9 cellular contexts compared by ENCODE assay signal in the genomic region with DNA sequence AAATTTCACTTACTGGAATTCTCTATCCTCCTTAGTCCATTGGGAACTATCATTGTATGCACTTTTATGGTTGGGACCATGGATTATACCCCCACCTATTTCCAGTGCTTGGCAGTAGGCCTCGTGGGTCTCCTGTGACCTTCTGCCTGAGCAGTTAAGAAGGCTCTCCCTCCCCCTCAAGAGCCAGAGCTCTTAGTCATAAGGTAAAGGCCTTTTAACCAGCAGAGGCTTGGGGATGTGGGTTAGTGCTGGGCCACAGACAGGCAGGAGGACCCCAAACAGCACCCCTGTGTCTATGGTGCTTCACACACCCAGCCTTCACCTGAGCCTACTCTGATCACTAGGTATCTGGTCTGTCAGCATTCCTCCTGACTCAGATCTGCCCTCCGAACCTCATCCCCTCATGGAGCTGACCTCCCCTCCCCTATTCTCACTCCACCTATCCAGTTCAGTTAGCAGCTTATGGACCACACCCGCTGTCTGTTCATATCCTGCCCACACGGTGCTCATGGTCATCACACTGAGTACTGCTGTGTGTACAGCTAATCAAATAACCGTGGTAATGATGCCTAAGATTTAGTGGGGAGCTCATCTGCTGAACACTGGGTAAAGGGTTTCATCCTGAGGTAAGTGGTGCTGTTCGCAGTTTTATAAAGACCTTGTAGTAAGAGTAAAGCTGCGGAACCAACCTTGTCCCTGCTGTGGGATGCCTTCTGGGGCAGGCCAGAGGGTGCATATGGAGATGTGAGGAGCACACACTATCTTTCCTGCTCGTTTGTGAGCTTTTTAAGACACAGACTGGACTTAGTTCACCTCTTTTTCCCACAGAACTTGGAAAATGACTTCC. TPM values are rescaled to one million over a fixed set of nuclear protein-coding genes. Genes with fewer than 3 reads are reported as not detected.
DNase-seq lines count a peak whose midpoint lies in the region; ATAC-seq and TF ChIP-seq lines count a peak whose summit lies in the region.
"Had no signal": no experiment of that assay in that cellular context is flagged by ENCODE, and none has a peak within 500 bp of the region (broad histone marks: within the 10 kb centered on the region; RNA-seq: fewer than 3 reads in every experiment).

No MANE protein-coding gene starts in this region.

- no peak overlapping the region for H3K4me3 ChIP-seq in SK-N-SH (ENCODE audit: low read depth in 2 of 2, low read length in 1 of 2)
- H3K4me3 ChIP-seq in MG63 = no peak overlapping the region

- H3K79me2 ChIP-seq in SK-N-SH (ENCODE audit: insufficient read depth) = no peaks in the 10 kb centered on the region

- no peaks in the 10 kb centered on the region for H3F3A ChIP-seq in SK-N-SH (replicated peaks; ENCODE audit: insufficient read depth)

- ATAC-seq in SK-N-SH treated with all-trans-retinoic acid at 6 μM for 48 hours = peak; percentile 15; the same call in 2 of the 3 replicates
- ATAC-seq in stimulated activated memory B cell treated with anti-CD40 and anti-IgM and Interleukin-4, amounts not matched to agents 10 μg/mL and 1 μg/mL and 100 μg/mL, for 72 hours = peak; percentile 39

- no peak overlapping the region for H2AFZ ChIP-seq in SK-N-SH (ENCODE audit: low read depth)

- H3K4me1 Mint-ChIP-seq in T-helper 2 cell treated with Interferon-gamma antibody and Interleukin-4, amounts not matched to agents 5 μg/mL and 100 μg/mL, for 36 hours (ENCODE audit: low read depth) = peaks cover 6% of the 10 kb centered on the region
- H3K4me1 Mint-ChIP-seq in stimulated activated memory B cell treated with anti-CD40 and anti-IgM and Interleukin-4, amounts not matched to agents 10 μg/mL and 1 μg/mL and 100 μg/mL, for 72 hours = peaks cover 14% of the 10 kb centered on the region

- H3K9me2 ChIP-seq in SK-N-SH = no peaks in the 10 kb centered on the region

- no peak overlapping the region for H3K4me2 ChIP-seq in SK-N-SH

- peak overlapping the region; percentile 62 for H3K27ac Mint-ChIP-seq in T-helper 2 cell treated with Interferon-gamma antibody and Interleukin-4, amounts not matched to agents 5 μg/mL and 100 μg/mL, for 36 hours
- H3K27ac Mint-ChIP-seq in stimulated activated memory B cell treated with anti-CD40 and anti-IgM and Interleukin-4, amounts not matched to agents 10 μg/mL and 1 μg/mL and 100 μg/mL, for 72 hours = peak overlapping the region; percentile 77
- H3K27ac Mint-ChIP-seq: activated naive CD4-positive, alpha-beta T cell treated with anti-CD3 and anti-CD28 coated beads, Interleukin-2, amount 10 ng/mL, durations not matched to agents 7 days and 5 days had no signal

- POLR2A ChIA-PET in SK-N-SH (lab: Yijun Ruan, JAX) = no interaction called here

- no peak overlapping the region for H3K4me3 Mint-ChIP-seq in T-helper 2 cell treated with Interferon-gamma antibody and Interleukin-4, amounts not matched to agents 5 μg/mL and 100 μg/mL, for 36 hours
- no peak overlapping the region for H3K4me3 Mint-ChIP-seq in stimulated activated memory B cell treated with anti-CD40 and anti-IgM and Interleukin-4, amounts not matched to agents 10 μg/mL and 1 μg/mL and 100 μg/mL, for 72 hours
- H3K4me3 Mint-ChIP-seq: activated naive CD4-positive, alpha-beta T cell treated with anti-CD3 and anti-CD28 coated beads, Interleukin-2, amount 10 ng/mL, durations not matched to agents 7 days and 5 days had no signal

- H3K36me3 Mint-ChIP-seq in T-helper 2 cell treated with Interferon-gamma antibody and Interleukin-4, amounts not matched to agents 5 μg/mL and 100 μg/mL, for 36 hours (ENCODE audit: low read depth) = peaks cover 15% of the 10 kb centered on the region
- H3K36me3 Mint-ChIP-seq in stimulated activated memory B cell treated with anti-CD40 and anti-IgM and Interleukin-4, amounts not matched to agents 10 μg/mL and 1 μg/mL and 100 μg/mL, for 72 hours = peaks cover 38% of the 10 kb centered on the region

- H4K20me1 ChIP-seq in SK-N-SH (ENCODE audit: insufficient read depth) = no peaks in the 10 kb centered on the region

- WGBS in SK-N-SH (ENCODE audit: low lambda C conversion rate) = 76% methylated on average over 7 of the region's 8 CpGs

- no peak overlapping the region for H3K9ac ChIP-seq in SK-N-SH

- no peaks in the 10 kb centered on the region for H3K27me3 Mint-ChIP-seq in T-helper 2 cell treated with Interferon-gamma antibody and Interleukin-4, amounts not matched to agents 5 μg/mL and 100 μg/mL, for 36 hours (ENCODE audit: low read depth)
- H3K27me3 Mint-ChIP-seq in stimulated activated memory B cell treated with anti-CD40 and anti-IgM and Interleukin-4, amounts not matched to agents 10 μg/mL and 1 μg/mL and 100 μg/mL, for 72 hours = no peaks in the 10 kb centered on the region
- H3K27me3 Mint-ChIP-seq: activated naive CD4-positive, alpha-beta T cell treated with anti-CD3 and anti-CD28 coated beads, Interleukin-2, amount 10 ng/mL, durations not matched to agents 7 days and 5 days had no signal

- CTCF ChIA-PET in SK-N-SH (lab: Yijun Ruan, JAX) = interaction anchor here (0.6 to 2.6 kb wide), 42 partner anchors 9 to 835 kb away, joined by 3 to 16 read pairs (median 4); a partner anchor contains a TSS

- TF ChIP-seq EP300 in SK-N-SH (IDR thresholded peaks at IDR 0.05; ENCODE audit: borderline replicate concordance in 1 of 2, low read depth in 1 of 2, low read length in 1 of 2) = no peak

- no peaks in the 10 kb centered on the region for H3K4me1 ChIP-seq in SK-N-SH (ENCODE audit: control insufficient read depth in 1 of 2, insufficient read depth in 2 of 2, low read depth in 1 of 2, low read length in 1 of 2)

- H3K27ac ChIP-seq in SK-N-SH (ENCODE audit: low read depth in 2 of 2, low read length in 1 of 2) = no peak overlapping the region; a peak in 1 of 4 replicates

- no peaks in the 10 kb centered on the region for H3K27me3 ChIP-seq in SK-N-SH (ENCODE audit: insufficient read depth)
- H3K27me3 ChIP-seq in MG63 = no peaks in the 10 kb centered on the region

- H3K9me3 ChIP-seq in SK-N-SH = no peaks in the 10 kb centered on the region
- no peaks in the 10 kb centered on the region for H3K9me3 ChIP-seq in MG63

- no peak for TF ChIP-seq RAD21 in SK-N-SH (IDR thresholded peaks at IDR 0.05; ENCODE audit: low read length)

- no peak for TF ChIP-seq POLR2A in erythroblast (IDR thresholded peaks at IDR 0.05; ENCODE audit: low read length)

- DNase-seq in SK-N-SH (no peak), erythroblast (lab: John Stamatoyannopoulos, UW) (peak; percentile 58 to 62), MG63 (no peak), NCI-H2107 (lab: John Stamatoyannopoulos, UW) (no peak), NCI-H2171 (lab: John Stamatoyannopoulos, UW) (no peak)
- DNase-seq in T-helper 2 cell treated with Interferon-gamma antibody and Interleukin-4, amounts not matched to agents 5 μg/mL and 100 μg/mL, for 36 hours (ENCODE audit: low spot score) = no peak

- H3K36me3 ChIP-seq in SK-N-SH (replicated peaks in 1 of 2; ENCODE audit: control insufficient read depth in 1 of 2, insufficient read depth in 2 of 2, low read length in 1 of 2) (peaks cover 12 to 22% of the 10 kb centered on the region in 2 experiments), MG63 (peaks cover 5% of the 10 kb centered on the region)

- no peaks in the 10 kb centered on the region for H3K9me3 Mint-ChIP-seq in T-helper 2 cell treated with Interferon-gamma antibody and Interleukin-4, amounts not matched to agents 5 μg/mL and 100 μg/mL, for 36 hours
- no peaks in the 10 kb centered on the region for H3K9me3 Mint-ChIP-seq in stimulated activated memory B cell treated with anti-CD40 and anti-IgM and Interleukin-4, amounts not matched to agents 10 μg/mL and 1 μg/mL and 100 μg/mL, for 72 hours
- H3K9me3 Mint-ChIP-seq: activated naive CD4-positive, alpha-beta T cell treated with anti-CD3 and anti-CD28 coated beads, Interleukin-2, amount 10 ng/mL, durations not matched to agents 7 days and 5 days had no signal

- TF ChIP-seq CTCF in SK-N-SH (IDR thresholded peaks at IDR 0.05) = no peak

TF ChIP-seq in SK-N-SH treated with all-trans-retinoic acid at 6 μM for 48 hours, 23 proteins besides CTCF, POLR2A, EP300 and RAD21 (continues in another document):
- TF ChIP-seq ISL1 (CRISPR knock-in tag; IDR thresholded peaks at IDR 0.05) = no peak

TF ChIP-seq in SK-N-SH, 30 proteins besides CTCF, POLR2A, EP300 and RAD21:
- TF ChIP-seq EZH2phosphoT487 (IDR thresholded peaks at IDR 0.05; ENCODE audit: borderline replicate concordance, low read depth) (no peak), RFX5 (IDR thresholded peaks at IDR 0.05; ENCODE audit: low read length) (no peak)

RNA-seq across cellular contexts. Expression of a gene that starts 40.9 kb away (rescaled TPM):
- polyA plus RNA-seq in SK-N-SH (2012; rRNA removed) = 47.0 and 55.2 TPM in 2 replicates
- 40.2 and 48.3 TPM in 2 replicates for polyA plus RNA-seq in SK-N-SH (2012; cell fraction: cytosol; rRNA removed)
- 24.7 and 31.3 TPM in 2 replicates for polyA plus RNA-seq in SK-N-SH (2012; cell fraction: nucleus; rRNA removed)
- total RNA-seq in MG63 (2014; rRNA removed; shearing (Covaris generic); ENCODE audit: low replicate concordance) = 21.0 and 30.4 TPM in 2 replicates

RNA-seq across cellular contexts. Expression of a gene that starts 41.1 kb away (rescaled TPM):
- 23.9 and 31.8 TPM in 2 replicates for polyA plus RNA-seq in SK-N-SH (2012; rRNA removed)
- polyA plus RNA-seq in SK-N-SH (2012; cell fraction: cytosol; rRNA removed) = 34.3 and 51.1 TPM in 2 replicates
- polyA plus RNA-seq in SK-N-SH (2012; cell fraction: nucleus; rRNA removed) = 15.1 and 15.6 TPM in 2 replicates
- total RNA-seq in MG63 (2014; rRNA removed; shearing (Covaris generic); ENCODE audit: low replicate concordance) = 0.53 and 0.74 TPM in 2 replicates

RNA-seq across cellular contexts. Expression of a gene that starts 57.2 kb away (rescaled TPM):
- polyA plus RNA-seq in SK-N-SH (2012; rRNA removed) = 4.4 and 10.9 TPM in 2 replicates
- 2.7 and 4.3 TPM in 2 replicates for polyA plus RNA-seq in SK-N-SH (2012; cell fraction: cytosol; rRNA removed)
- polyA plus RNA-seq in SK-N-SH (2012; cell fraction: nucleus; rRNA removed) = 29.6 and 47.7 TPM in 2 replicates
- 3.8 and 5.4 TPM in 2 replicates for total RNA-seq in MG63 (2014; rRNA removed; shearing (Covaris generic); ENCODE audit: low replicate concordance)

Comparison
In these comparisons a context has a peak if more than half of its experiments do, and no peak if none do; other contexts are left out.
1. DNase-seq: peak in erythroblast (2 of 2); none in SK-N-SH (single experiment), T-helper 2 cell treated with Interferon-gamma antibody and Interleukin-4, amounts not matched to agents 5 μg/mL and 100 μg/mL, for 36 hours (single experiment), MG63 (single experiment), NCI-H2107 (single experiment) and NCI-H2171 (single experiment).